In the genomic region with DNA sequence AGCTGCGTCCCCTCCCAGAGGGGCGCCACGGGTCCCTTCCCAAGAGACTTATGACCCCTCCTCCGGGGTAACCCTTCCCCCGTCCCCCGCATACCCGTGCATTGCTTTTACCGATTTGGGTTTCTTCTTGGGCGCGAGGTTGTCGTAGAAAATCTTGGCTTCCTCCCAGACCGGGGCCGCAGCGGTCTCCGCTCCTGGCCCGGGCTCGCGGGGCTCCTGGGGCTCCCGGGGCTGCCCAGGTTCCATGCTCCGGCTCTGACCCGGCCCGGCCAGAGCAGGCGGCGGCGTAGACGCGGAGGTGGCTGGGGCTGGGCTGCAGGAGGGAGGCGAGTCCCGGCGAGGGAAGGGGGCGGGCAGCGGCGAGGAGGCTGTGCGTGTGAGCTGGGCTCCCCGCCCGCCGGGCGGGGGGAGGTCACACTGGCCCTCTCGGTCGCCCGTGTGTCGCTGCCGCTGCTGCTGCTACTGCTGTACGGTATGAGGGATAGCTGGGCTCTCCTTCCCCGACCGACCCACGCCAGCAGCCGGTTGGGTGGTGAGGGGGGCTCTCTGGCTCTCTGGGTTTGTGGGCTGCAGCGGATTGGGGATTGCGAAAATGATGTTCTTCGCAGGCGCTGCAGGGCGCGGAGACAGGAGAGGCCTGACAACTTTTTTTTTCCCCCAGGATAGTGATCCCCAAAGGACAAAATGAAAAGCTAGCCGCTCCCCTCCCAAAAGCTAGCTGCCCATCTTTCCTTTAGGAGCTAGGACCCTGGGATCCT, we compare ENCODE assay signal across 8 cellular contexts. TPM values are rescaled to one million over a fixed set of nuclear protein-coding genes. Genes with fewer than 3 reads are reported as not detected.
DNase-seq lines count a peak whose midpoint lies in the region; ATAC-seq lines count a peak whose summit lies in the region.

Gene NT5C1A, minus strand, starts transcription at position 315 of the 758 bp plus-strand sequence. Its CDS starts 69 bp downstream, at position 246.

- peak; percentile 35 for DNase-seq in stimulated activated CD4-positive, alpha-beta T cell treated with anti-CD3 and anti-CD28 coated beads, Interleukin-4, amount 100 ng/mL, for 1 hour
- no peak for DNase-seq in stimulated activated CD4-positive, alpha-beta T cell treated with anti-CD3 and anti-CD28 coated beads, Interleukin-2, amount 100 ng/mL, for 48 hours
- peak; percentile 25 for DNase-seq in activated CD4-positive, alpha-beta T cell treated with anti-CD3 and anti-CD28 coated beads, Interleukin-2, amount 50 U/mL, for 1 hour
- peak in 3 of 10 donors; percentile 29 to 38 (median 32) for DNase-seq in naive thymus-derived CD8-positive, alpha-beta T cell
- no peak for DNase-seq in HPDE6-E6E7 (ENCODE audit: extremely low spot score)

- H3K27ac Mint-ChIP-seq in naive thymus-derived CD8-positive, alpha-beta T cell = peak within 1 kb of the TSS in 3 of 10 donors; percentile 11 to 68 (median 43)

- peak; percentile 41 for ATAC-seq in esophagus mucosa
- peak; percentile 62 for ATAC-seq in naive thymus-derived CD8-positive, alpha-beta T cell
- ATAC-seq in GM21526 (IDR thresholded peaks at IDR 0.05; ENCODE audit: low FRiP score, unreplicated experiment) = no peak
- ATAC-seq in HG03521 (IDR thresholded peaks at IDR 0.05; ENCODE audit: unreplicated experiment) = no peak

- peaks cover 0 to 4% (median 0%) of the 10 kb centered on the region in 3 donors for H3K36me3 Mint-ChIP-seq in naive thymus-derived CD8-positive, alpha-beta T cell

- H3K4me1 Mint-ChIP-seq in naive thymus-derived CD8-positive, alpha-beta T cell = peaks cover 0 to 16% (median 5%) of the 10 kb centered on the region in 4 donors

- peaks cover 17 to 47% (median 33%) of the 10 kb centered on the region in 5 donors for H3K27me3 Mint-ChIP-seq in naive thymus-derived CD8-positive, alpha-beta T cell

- no peaks in the 10 kb centered on the region for H3K9me3 Mint-ChIP-seq in naive thymus-derived CD8-positive, alpha-beta T cell

- peak within 1 kb of the TSS; percentile 53 to 79 (median 70) for H3K4me3 Mint-ChIP-seq in naive thymus-derived CD8-positive, alpha-beta T cell

- POLR2A ChIA-PET in naive thymus-derived CD8-positive, alpha-beta T cell (lab: Charles Lee) = interaction anchor here (0.6 to 6.3 kb wide), 8 partner anchors 9 to 119 kb away, joined by 3 to 37 read pairs (median 7); partner anchors contain the start of genes HPCAL4 and PPIE

RNA-seq across cellular contexts. Expression of gene NT5C1A, which starts in this region (rescaled TPM):
- not detected for total RNA-seq in esophagus mucosa
- under 1 TPM; 0.71 to 0.88 TPM for total RNA-seq in naive thymus-derived CD8-positive, alpha-beta T cell
- polyA plus RNA-seq in naive thymus-derived CD8-positive, alpha-beta T cell = not detected

Comparison
In these comparisons a context has a peak if more than half of its experiments do, and no peak if none do; other contexts are left out.
1. DNase-seq: peak in stimulated activated CD4-positive, alpha-beta T cell treated with anti-CD3 and anti-CD28 coated beads, Interleukin-4, amount 100 ng/mL, for 1 hour (single experiment) and activated CD4-positive, alpha-beta T cell treated with anti-CD3 and anti-CD28 coated beads, Interleukin-2, amount 50 U/mL, for 1 hour (single experiment); none in stimulated activated CD4-positive, alpha-beta T cell treated with anti-CD3 and anti-CD28 coated beads, Interleukin-2, amount 100 ng/mL, for 48 hours (0 of 2) and HPDE6-E6E7 (single experiment).
2. Peak in ATAC-seq in esophagus mucosa; RNA of the gene not detected or under 1 TPM.
3. Peak in ATAC-seq in naive thymus-derived CD8-positive, alpha-beta T cell; RNA of the gene not detected or under 1 TPM.